19 cellular contexts compared by ENCODE assay signal in genomic region chr9:85319946-85320345, GRCh38.
DNase-seq lines count a peak whose midpoint lies in the region; FAIRE-seq lines count a peak whose summit lies in the region.
"Had no signal": no experiment of that assay in that cellular context is flagged by ENCODE, and none has a peak within 500 bp of the region (broad histone marks: within the 10 kb centered on the region; RNA-seq: fewer than 3 reads in every experiment).

No MANE protein-coding gene starts in this region.

- H3K4ac ChIP-seq in mesendoderm (ENCODE audit: low read depth, low read length) = no peak overlapping the region

- H3K79me1 ChIP-seq in mesendoderm (ENCODE audit: low read length) = no peaks in the 10 kb centered on the region

- no peak overlapping the region for H3K18ac ChIP-seq in mesendoderm (ENCODE audit: low read length)

- no peaks in the 10 kb centered on the region for H3K79me2 ChIP-seq in mesendoderm (ENCODE audit: control insufficient read depth, insufficient read depth, low read length)

- no peak for FAIRE-seq in frontal cortex (lab: Jason Lieb, UNC)
- FAIRE-seq: D721Med, GM12878, GM19239 had no signal

- H3K56ac ChIP-seq in mesendoderm (ENCODE audit: low read length) = no peak overlapping the region

- H2AK5ac ChIP-seq in mesendoderm (ENCODE audit: low read length) = no peak overlapping the region

- H3K4me2 ChIP-seq in mesendoderm (ENCODE audit: low read length) = no peak overlapping the region
- H3K4me2 ChIP-seq: GM23338 had no signal

- DNase-seq in kidney tubule cell (ENCODE audit: low spot score) (peak; percentile 13), mesendoderm (peak; percentile 43), renal cortical epithelial cell (ENCODE audit: low read depth) (peak; percentile 92), frontal cortex (ENCODE audit: low spot score in 2 of 2) (no peak), CD1c-positive myeloid dendritic cell (ENCODE audit: extremely low spot score) (no peak), kidney glomerular epithelial cell (lab: John Stamatoyannopoulos, UW) (no peak)
- DNase-seq: C1 segment of cervical spinal cord; Caco-2; CD4-positive, CD25-positive, alpha-beta regulatory T cell; CD8-positive, alpha-beta T cell; DMS 273 treated with DMSO at 0.1 percent for 48 hours; DMS79; EL; GDM1; H9 had no signal

- H3K4me3 ChIP-seq in mesendoderm (ENCODE audit: low read length) = no peak overlapping the region
- H3K4me3 ChIP-seq: GM12878, GM23338 had no signal

- no peak overlapping the region for H2BK120ac ChIP-seq in mesendoderm (ENCODE audit: low read depth, low read length)

- no peaks in the 10 kb centered on the region for H3K36me3 ChIP-seq in mesendoderm (ENCODE audit: control insufficient read depth, insufficient read depth, low read length)

- no peaks in the 10 kb centered on the region for H3K27me3 ChIP-seq in mesendoderm (ENCODE audit: insufficient read depth, low read length, poor library complexity)

- H3K27ac ChIP-seq in mesendoderm (ENCODE audit: low read depth, low read length) = no peak overlapping the region

- no peak overlapping the region for H4K8ac ChIP-seq in mesendoderm (ENCODE audit: low read depth, low read length)

- no peak overlapping the region for H3K9ac ChIP-seq in mesendoderm (ENCODE audit: low read length)

- H3K4me1 ChIP-seq in mesendoderm (ENCODE audit: control insufficient read depth, low read depth, low read length) = no peaks in the 10 kb centered on the region
- H3K4me1 ChIP-seq: Caco-2 had no signal

- H2BK5ac ChIP-seq in mesendoderm (ENCODE audit: low read length) = no peak overlapping the region

- no peak overlapping the region for H4K5ac ChIP-seq in mesendoderm (ENCODE audit: low read length)

- no CpG with 5 or more reads among the region's 2 CpGs for WGBS in mesendoderm (ENCODE audit: extremely low coverage, insufficient coverage, low lambda C conversion rate)

- no peak overlapping the region for H2BK15ac ChIP-seq in mesendoderm (replicated peaks; ENCODE audit: low read depth)

- no peak overlapping the region for H3K23ac ChIP-seq in mesendoderm (ENCODE audit: low read length)

Comparison
In these comparisons a context has a peak if more than half of its experiments do, and no peak if none do; other contexts are left out.
1. DNase-seq: peak in kidney tubule cell (single experiment), mesendoderm (single experiment) and renal cortical epithelial cell (single experiment); none in frontal cortex (0 of 2), CD1c-positive myeloid dendritic cell (single experiment) and kidney glomerular epithelial cell (single experiment).